ENCODE assay signal across 17 cellular contexts in genomic region chr2:24708537-24709152, GRCh38.
DNase-seq lines count a peak whose midpoint lies in the region; ATAC-seq, FAIRE-seq and TF ChIP-seq lines count a peak whose summit lies in the region.
"Had no signal": no experiment of that assay in that cellular context is flagged by ENCODE, and none has a peak within 500 bp of the region (broad histone marks: within the 10 kb centered on the region; RNA-seq: fewer than 3 reads in every experiment).

No MANE protein-coding gene starts in this region.

- H3K9me3 ChIP-seq in A549 (no peaks in the 10 kb centered on the region), A673 (ENCODE audit: low read depth, low read length, poor library complexity, severe bottlenecking) (no peaks in the 10 kb centered on the region)
- H3K9me3 ChIP-seq: neutrophil, vagina had no signal

- H3K4me1 ChIP-seq in A549: peaks cover 12% of the 10 kb centered on the region; the same call in 2 of the 3 replicates
- no peaks in the 10 kb centered on the region for H3K4me1 ChIP-seq in A673 (ENCODE audit: insufficient read depth, low read length, poor library complexity, severe bottlenecking)
- H3K4me1 ChIP-seq: vagina had no signal

- no peaks in the 10 kb centered on the region for H3K36me3 ChIP-seq in A673 (ENCODE audit: insufficient read depth, low read length, poor library complexity, severe bottlenecking)

- H3K4me2 ChIP-seq in A549: peak overlapping the region; percentile 28

- no TSS peak for BruUV-seq in A673 (replicated peaks; lab: Mats Ljungman, UMichigan)

- POLR2A ChIA-PET in A549 (lab: Yijun Ruan, JAX): no interaction called here
- POLR2A ChIA-PET in A673 (lab: Charles Lee; ENCODE audit: low non-redundant PET): no interaction called here

- CTCF ChIA-PET in A549 (lab: Yijun Ruan, JAX) (no interaction called here), A673 (lab: Charles Lee) (no interaction called here)

- DNase-seq in A549 (ENCODE audit: low read depth in 1 of 2, low spot score in 1 of 2): peak in 1 of 2 experiments; percentile 10
- DNase-seq in HCEC 1CT: peak; percentile 74
- DNase-seq in amniotic epithelial cell (ENCODE audit: low read depth): peak; percentile 63
- DNase-seq in fibroblast of the aortic adventitia (ENCODE audit: low read depth): peak; percentile 29
- DNase-seq in A673 (ENCODE audit: low spot score): no peak
- DNase-seq in sciatic nerve (ENCODE audit: low spot score): no peak
- DNase-seq: activated naive CD8-positive, alpha-beta T cell treated with anti-CD3 and anti-CD28 coated beads, Interleukin-2, amount 50 U/mL, for 24 hours; dorsolateral prefrontal cortex; Karpas-422; mesendoderm; NCI-H1436 treated with DMSO at 0.1 percent for 48 hours; small intestine; stimulated activated naive CD8-positive, alpha-beta T cell treated with anti-CD3 and anti-CD28 coated beads, Interleukin-15, Interleukin-2, amounts not matched to agents 100 U/mL and 50 U/mL, for 24 hours had no signal

- H3K27ac ChIP-seq in A549: no peak overlapping the region
- H3K27ac ChIP-seq in A673 (ENCODE audit: low read depth, low read length, poor library complexity, severe bottlenecking): no peak overlapping the region
- H3K27ac ChIP-seq: neutrophil, vagina had no signal

- H3K27me3 ChIP-seq in A673 (replicated peaks; ENCODE audit: insufficient read depth, low read depth, low read length, poor library complexity): no peaks in the 10 kb centered on the region
- H3K27me3 ChIP-seq: dorsolateral prefrontal cortex, neutrophil, vagina had no signal

- ATAC-seq in A549: peak in 1 of 2 experiments; percentile 53; a peak in 4 of 6 replicates
- no peak for ATAC-seq in HG02588 (IDR thresholded peaks at IDR 0.05; ENCODE audit: unreplicated experiment)
- ATAC-seq in GM18498 (IDR thresholded peaks at IDR 0.05; ENCODE audit: unreplicated experiment): no peak
- no peak for ATAC-seq in sciatic nerve
- ATAC-seq: activated naive CD8-positive, alpha-beta T cell treated with anti-CD3 and anti-CD28 coated beads, Interleukin-2, amount 50 U/mL, for 24 hours; stimulated activated naive CD8-positive, alpha-beta T cell treated with anti-CD3 and anti-CD28 coated beads, Interleukin-15, Interleukin-2, amounts not matched to agents 100 U/mL and 50 U/mL, for 24 hours had no signal

- WGBS in A549 (ENCODE audit: missing lambda C conversion rate): 22% methylated on average over 3 of the region's 3 CpGs

- TF ChIP-seq RAD21 in A549 (conservative IDR thresholded peaks at IDR 0.05 in 1 of 2, IDR thresholded peaks at IDR 0.05 in 1 of 2): no peak

- no peak for FAIRE-seq in A549 (lab: Jason Lieb, UNC)
- FAIRE-seq: small intestine had no signal

- TF ChIP-seq POLR2A in A549 (IDR thresholded peaks at IDR 0.05; ENCODE audit: low read length): no peak

- H3K4me3 ChIP-seq in A549: no peak overlapping the region
- H3K4me3 ChIP-seq in fibroblast of the aortic adventitia (ENCODE audit: low read depth, low read length): no peak overlapping the region
- no peak overlapping the region for H3K4me3 ChIP-seq in A673 (ENCODE audit: low read depth, low read length, poor library complexity, severe bottlenecking)
- H3K4me3 ChIP-seq: dorsolateral prefrontal cortex, vagina had no signal

- no peak for TF ChIP-seq EP300 in A549 (IDR thresholded peaks at IDR 0.05)

- TF ChIP-seq CTCF in A549 (IDR thresholded peaks at IDR 0.05) (no peak), fibroblast of the aortic adventitia (IDR thresholded peaks at IDR 0.05; ENCODE audit: insufficient read depth, low read length) (no peak), A673 (conservative IDR thresholded peaks at IDR 0.05; ENCODE audit: low read depth, low read length) (no peak)

- intact Hi-C loops in A673 (cut with micrococcal nuclease; ENCODE audit: unreplicated experiment): no loop called here
- intact Hi-C loops in sciatic nerve (cut with DNase I): no loop called here

TF ChIP-seq in A549, 52 proteins besides CTCF, POLR2A, EP300 and RAD21:
- TF ChIP-seq RNF2 (IDR thresholded peaks at IDR 0.05; ENCODE audit: borderline replicate concordance, low read depth) (no peak), FOSL2 (IDR thresholded peaks at IDR 0.05) (no peak), FOSL2 (CRISPR knock-in tag; IDR thresholded peaks at IDR 0.05) (peak; percentile 51), MAX (IDR thresholded peaks at IDR 0.05) (no peak), FOSB (CRISPR knock-in tag; IDR thresholded peaks at IDR 0.05) (no peak), HOXB13 (CRISPR knock-in tag; IDR thresholded peaks at IDR 0.05; ENCODE audit: low read depth) (no peak), KDM1A (IDR thresholded peaks at IDR 0.05; ENCODE audit: low read depth) (no peak)

Comparison
In these comparisons a context has a peak if more than half of its experiments do, and no peak if none do; other contexts are left out.
1. DNase-seq: peak in HCEC 1CT (single experiment), amniotic epithelial cell (single experiment) and fibroblast of the aortic adventitia (single experiment); none in A673 (single experiment) and sciatic nerve (single experiment).